14 cellular contexts compared by ENCODE assay signal in genomic region chr1:71561729-71562128, GRCh38.
A peak's percentile ranks its signal among the peaks of the same experiment; 100 is the strongest.
DNase-seq lines count a peak whose midpoint lies in the region; ATAC-seq and TF ChIP-seq lines count a peak whose summit lies in the region.
"Had no signal": no experiment of that assay in that cellular context is flagged by ENCODE, and none has a peak within 500 bp of the region (broad histone marks: within the 10 kb centered on the region; RNA-seq: fewer than 3 reads in every experiment).

No MANE protein-coding gene starts in this region.

- H3K4me1 ChIP-seq in SK-N-SH (ENCODE audit: control insufficient read depth in 1 of 2, insufficient read depth in 2 of 2, low read depth in 1 of 2, low read length in 1 of 2), result peaks cover 0 to 17% of the 10 kb centered on the region in 2 experiments; a peak in 1 of 4 replicates

- POLR2A ChIA-PET in SK-N-SH (lab: Yijun Ruan, JAX), result no interaction called here

- no peaks in the 10 kb centered on the region for H3K79me2 ChIP-seq in SK-N-SH (ENCODE audit: insufficient read depth)

- TF ChIP-seq CTCF in SK-N-SH (IDR thresholded peaks at IDR 0.05) (no peak), fibroblast of pulmonary artery (IDR thresholded peaks at IDR 0.05; ENCODE audit: low read length, missing control alignments) (no peak), retinal pigment epithelial cell (conservative IDR thresholded peaks at IDR 0.05; ENCODE audit: low read depth, low read length) (no peak)

- H3K36me3 ChIP-seq in SK-N-SH (replicated peaks in 1 of 2; ENCODE audit: control insufficient read depth in 1 of 2, insufficient read depth in 2 of 2, low read length in 1 of 2), result no peaks in the 10 kb centered on the region
- H3K36me3 ChIP-seq: stomach had no signal

- no peak for ATAC-seq in HG03342 (IDR thresholded peaks at IDR 0.05; ENCODE audit: unreplicated experiment)
- no peak for ATAC-seq in GM18519 (IDR thresholded peaks at IDR 0.05; ENCODE audit: low FRiP score, unreplicated experiment)
- no peak for ATAC-seq in HG03175 (IDR thresholded peaks at IDR 0.05; ENCODE audit: unreplicated experiment)
- ATAC-seq: activated T-cell treated with anti-CD3 and anti-CD28 coated beads, Interleukin-2, amount 50 U/mL, for 4 hours had no signal

- H3K9ac ChIP-seq in SK-N-SH, result no peak overlapping the region

- peaks cover 21% of the 10 kb centered on the region for H3F3A ChIP-seq in SK-N-SH (replicated peaks; ENCODE audit: insufficient read depth)

- TF ChIP-seq EP300 in SK-N-SH (IDR thresholded peaks at IDR 0.05; ENCODE audit: borderline replicate concordance in 1 of 2, low read depth in 1 of 2, low read length in 1 of 2), result peak in 1 of 2 experiments; percentile 45; a peak in 1 of 4 replicates

- H3K27ac ChIP-seq in SK-N-SH (ENCODE audit: low read depth in 2 of 2, low read length in 1 of 2), result peak overlapping the region in 1 of 2 experiments; percentile 73; a peak in 2 of 4 replicates
- H3K27ac ChIP-seq: SK-N-MC had no signal

- TF ChIP-seq RAD21 in SK-N-SH (IDR thresholded peaks at IDR 0.05; ENCODE audit: low read length), result no peak

- CTCF ChIA-PET in SK-N-SH (lab: Yijun Ruan, JAX), result no interaction called here

- WGBS in SK-N-SH (ENCODE audit: low lambda C conversion rate), result 13% methylated on average over 2 of the region's 2 CpGs

- H3K4me3 ChIP-seq in SK-N-SH (ENCODE audit: low read depth in 2 of 2, low read length in 1 of 2), result no peak overlapping the region
- H3K4me3 ChIP-seq in fibroblast of pulmonary artery (replicated peaks; ENCODE audit: low read depth, low read length), result no peak overlapping the region
- H3K4me3 ChIP-seq in retinal pigment epithelial cell (ENCODE audit: low read length), result no peak overlapping the region
- H3K4me3 ChIP-seq: SK-N-MC, stomach had no signal

- H4K20me1 ChIP-seq in SK-N-SH (ENCODE audit: insufficient read depth), result no peaks in the 10 kb centered on the region

- no peaks in the 10 kb centered on the region for H3K9me2 ChIP-seq in SK-N-SH

- DNase-seq in EH (ENCODE audit: low read depth) (peak; percentile 84), SK-N-SH (no peak), fibroblast of pulmonary artery (ENCODE audit: low read depth) (peak; percentile 76), retinal pigment epithelial cell (ENCODE audit: low read depth) (peak; percentile 44), NCI-H1417 treated with DMSO at 0.1 percent for 48 hours (lab: John Stamatoyannopoulos, UW) (no peak)
- DNase-seq: activated CD4-positive, CD25-positive, alpha-beta regulatory T cell treated with anti-CD3 and anti-CD28 coated beads, Interleukin-2, amount 50 U/mL, for 72 hours; activated T-cell treated with anti-CD3 and anti-CD28 coated beads, Interleukin-2, amount 50 U/mL, for 4 hours; CD4-positive, alpha-beta memory T cell; naive B cell; stomach had no signal

- no peaks in the 10 kb centered on the region for H3K9me3 ChIP-seq in SK-N-SH
- H3K9me3 ChIP-seq: stomach had no signal

- H3K4me2 ChIP-seq in SK-N-SH, result peak overlapping the region; percentile 60

- H3K27me3 ChIP-seq in SK-N-SH (ENCODE audit: insufficient read depth), result no peaks in the 10 kb centered on the region
- H3K27me3 ChIP-seq: stomach had no signal

- peak overlapping the region; percentile 30; the same call in 1 of the 2 replicates for H2AFZ ChIP-seq in SK-N-SH (ENCODE audit: low read depth)

TF ChIP-seq in SK-N-SH, 30 proteins besides CTCF, POLR2A, EP300 and RAD21:
- TF ChIP-seq FOSL2 (IDR thresholded peaks at IDR 0.05; ENCODE audit: borderline replicate concordance, low read depth), result peak; percentile 73
- TF ChIP-seq POLR2AphosphoS5 (IDR thresholded peaks at IDR 0.05; ENCODE audit: low read depth, low read length), result no peak
- peak; percentile 65; the same call in 1 of the 2 replicates for TF ChIP-seq NFIC (IDR thresholded peaks at IDR 0.05; ENCODE audit: borderline replicate concordance)
- TF ChIP-seq JUND (IDR thresholded peaks at IDR 0.05), result peak; percentile 64
- no peak for TF ChIP-seq REST (IDR thresholded peaks at IDR 0.05; ENCODE audit: low read depth, low read length)
- 0 out of 2 replicates have a peak, but pooled peaks have one; percentile 49 for TF ChIP-seq MEF2A (IDR thresholded peaks at IDR 0.05; ENCODE audit: borderline replicate concordance, low read depth)
- TF ChIP-seq TCF12 (IDR thresholded peaks at IDR 0.05), result peak; percentile 33; the same call in 1 of the 2 replicates

Comparison
In these comparisons a context has a peak if more than half of its experiments do, and no peak if none do; other contexts are left out.
1. DNase-seq: peak in EH (single experiment), fibroblast of pulmonary artery (single experiment) and retinal pigment epithelial cell (single experiment); none in SK-N-SH (single experiment) and NCI-H1417 treated with DMSO at 0.1 percent for 48 hours (single experiment).